37 cellular contexts compared by ENCODE assay signal in genomic region chrX:3145716-3146115, GRCh38.
A peak's percentile ranks its signal among the peaks of the same experiment; 100 is the strongest.
DNase-seq lines count a peak whose midpoint lies in the region; ATAC-seq, FAIRE-seq and TF ChIP-seq lines count a peak whose summit lies in the region.
"Had no signal": no experiment of that assay in that cellular context is flagged by ENCODE, and none has a peak within 500 bp of the region (broad histone marks: within the 10 kb centered on the region; RNA-seq: fewer than 3 reads in every experiment).

No MANE protein-coding gene starts in this region.

- no peaks in the 10 kb centered on the region for H3K27me3 ChIP-seq in mesendoderm (ENCODE audit: insufficient read depth, low read length, poor library complexity)
- no peaks in the 10 kb centered on the region for H3K27me3 ChIP-seq in esophagus muscularis mucosa
- H3K27me3 ChIP-seq: colonic mucosa, MG63 had no signal

- peaks cover 11% of the 10 kb centered on the region for H3K9me3 Mint-ChIP-seq in activated CD4-positive, alpha-beta T cell treated with anti-CD3 and anti-CD28 coated beads, Interleukin-2, amount 10 ng/mL, durations not matched to agents 7 days and 5 days

- ATAC-seq in HG02885 (IDR thresholded peaks at IDR 0.05; ENCODE audit: poor library complexity, unreplicated experiment) (no peak), mucosa of descending colon (no peak)
- ATAC-seq: activated CD8-positive, alpha-beta T cell treated with anti-CD3 and anti-CD28 coated beads, Interleukin-2, amount 10 ng/mL, durations not matched to agents 7 days and 5 days; activated T-helper 17 cell treated with anti-CD3 and anti-CD28 coated beads, Interleukin-2, amount 50 U/mL, for 72 hours; Right ventricle myocardium inferior; SK-N-SH treated with all-trans-retinoic acid at 6 μM for 48 hours had no signal

- H3K9ac ChIP-seq in mesendoderm (ENCODE audit: low read length), result no peak overlapping the region

- no peaks in the 10 kb centered on the region for H3K79me1 ChIP-seq in mesendoderm (ENCODE audit: low read length)

- H3K18ac ChIP-seq in mesendoderm (ENCODE audit: low read length), result no peak overlapping the region

- H3K4ac ChIP-seq in mesendoderm (ENCODE audit: low read depth, low read length), result no peak overlapping the region

- no peak for TF ChIP-seq EP300 in esophagus muscularis mucosa (IDR thresholded peaks at IDR 0.05)

- no peak overlapping the region for H4K5ac ChIP-seq in mesendoderm (ENCODE audit: low read length)

- H3K4me1 ChIP-seq in mesendoderm (ENCODE audit: control insufficient read depth, low read depth, low read length), result no peaks in the 10 kb centered on the region
- no peaks in the 10 kb centered on the region for H3K4me1 ChIP-seq in mucosa of descending colon (ENCODE audit: low read depth)
- no peaks in the 10 kb centered on the region for H3K4me1 ChIP-seq in esophagus muscularis mucosa
- H3K4me1 ChIP-seq: Caco-2, colonic mucosa had no signal

- DNase-seq in ELF-1 (ENCODE audit: low read depth, low spot score), result peak; percentile 59
- DNase-seq in foreskin fibroblast, result peak; percentile 40 to 45
- peak; percentile 12 for DNase-seq in mesendoderm
- no peak for DNase-seq in mucosa of descending colon
- DNase-seq in esophagus muscularis mucosa (ENCODE audit: extremely low spot score), result no peak
- DNase-seq in activated CD4-positive, alpha-beta T cell treated with anti-CD3 and anti-CD28 coated beads, Interleukin-2, amount 10 ng/mL, durations not matched to agents 7 days and 5 days, result no peak
- DNase-seq: 8988T; activated CD4-positive, CD25-positive, alpha-beta regulatory T cell treated with anti-CD3 and anti-CD28 coated beads, Interleukin-2, amount 50 U/mL, for 72 hours; activated CD8-positive, alpha-beta T cell treated with anti-CD3 and anti-CD28 coated beads, Interleukin-2, amount 10 ng/mL, durations not matched to agents 7 days and 5 days; amygdala; Caco-2; colonic mucosa; DMS53; effector CD4-positive, alpha-beta T cell; HFFc6; KG1; MG63; NCI-H1105 treated with DMSO at 0.1 percent for 48 hours; NCI-H2029; NCI-H2227 treated with DMSO at 0.1 percent for 48 hours; NCI-H69; PC-9; small intestine; stimulated activated CD4-positive, alpha-beta T cell treated with anti-CD3 and anti-CD28 coated beads, Interleukin-1b, Interleukin-23, amount 100 ng/mL, for 48 hours; stimulated activated naive CD4-positive, alpha-beta T cell treated with Interleukin-2 at 50 U/mL for 16 hours had no signal

- CTCF ChIA-PET in activated CD4-positive, alpha-beta T cell treated with anti-CD3 and anti-CD28 coated beads, Interleukin-2, amount 10 ng/mL, durations not matched to agents 7 days and 5 days (lab: Charles Lee), result no interaction called here

- no CpG with 5 or more reads among the region's 3 CpGs for WGBS in mesendoderm (ENCODE audit: extremely low coverage, insufficient coverage, low lambda C conversion rate)
- 13% methylated on average over 3 of the region's 3 CpGs for WGBS in esophagus muscularis mucosa

- TF ChIP-seq CTCF in foreskin fibroblast (IDR thresholded peaks at IDR 0.05; ENCODE audit: low read depth, low read length) (no peak), mucosa of descending colon (IDR thresholded peaks at IDR 0.05) (no peak), esophagus muscularis mucosa (IDR thresholded peaks at IDR 0.05) (no peak)

- H4K8ac ChIP-seq in mesendoderm (ENCODE audit: low read depth, low read length), result no peak overlapping the region

- peak; percentile 13 for FAIRE-seq in TTC549 (lab: Jason Lieb, UNC)
- FAIRE-seq: G401.6, HTR-8/SVneo, small intestine had no signal

- no peak overlapping the region for H3K27ac ChIP-seq in mesendoderm (ENCODE audit: low read depth, low read length)
- H3K27ac ChIP-seq in esophagus muscularis mucosa (replicated peaks in 1 of 4), result no peak overlapping the region
- H3K27ac ChIP-seq: C4-2B, colonic mucosa, epithelial cell of prostate, PC-9 had no signal

- no peak overlapping the region for H3K27ac Mint-ChIP-seq in activated CD4-positive, alpha-beta T cell treated with anti-CD3 and anti-CD28 coated beads, Interleukin-2, amount 10 ng/mL, durations not matched to agents 7 days and 5 days
- H3K27ac Mint-ChIP-seq: activated CD8-positive, alpha-beta T cell treated with anti-CD3 and anti-CD28 coated beads, Interleukin-2, amount 10 ng/mL, durations not matched to agents 7 days and 5 days; activated naive CD4-positive, alpha-beta T cell treated with anti-CD3 and anti-CD28 coated beads, Interleukin-2, amount 50 U/mL, for 24 hours; activated T-helper 17 cell treated with anti-CD3 and anti-CD28 coated beads, Interleukin-2, amount 50 U/mL, for 72 hours; HFFc6; T-helper 1 cell treated with Interleukin-12 subunit alpha and Interleukin-12 subunit beta and Interleukin-4 antibody, amounts not matched to agents 30 μg/mL and 1 μg/mL, for 36 hours had no signal

- H3K79me2 ChIP-seq in mesendoderm (ENCODE audit: control insufficient read depth, insufficient read depth, low read length), result no peaks in the 10 kb centered on the region

- no peak overlapping the region for H3K4me2 ChIP-seq in mesendoderm (ENCODE audit: low read length)
- H3K4me2 ChIP-seq: PC-9 had no signal

- H3K36me3 Mint-ChIP-seq in activated CD4-positive, alpha-beta T cell treated with anti-CD3 and anti-CD28 coated beads, Interleukin-2, amount 10 ng/mL, durations not matched to agents 7 days and 5 days (ENCODE audit: low read depth), result peaks cover 8% of the 10 kb centered on the region

- no peak overlapping the region for H3K23ac ChIP-seq in mesendoderm (ENCODE audit: low read length)

- TF ChIP-seq POLR2A in esophagus muscularis mucosa (IDR thresholded peaks at IDR 0.05; ENCODE audit: low read depth), result no peak

- H3K36me3 ChIP-seq in mesendoderm (ENCODE audit: control insufficient read depth, insufficient read depth, low read length) (no peaks in the 10 kb centered on the region), mucosa of descending colon (ENCODE audit: low read depth) (no peaks in the 10 kb centered on the region), esophagus muscularis mucosa (no peaks in the 10 kb centered on the region)
- H3K36me3 ChIP-seq: colonic mucosa, MG63 had no signal

- POLR2A ChIA-PET in activated CD4-positive, alpha-beta T cell treated with anti-CD3 and anti-CD28 coated beads, Interleukin-2, amount 10 ng/mL, durations not matched to agents 7 days and 5 days (lab: Charles Lee), result no interaction called here

- no peak overlapping the region for H2BK120ac ChIP-seq in mesendoderm (ENCODE audit: low read depth, low read length)

- H3K9me3 ChIP-seq in mucosa of descending colon, result no peaks in the 10 kb centered on the region
- no peaks in the 10 kb centered on the region for H3K9me3 ChIP-seq in esophagus muscularis mucosa
- H3K9me3 ChIP-seq: Caco-2, colonic mucosa, MG63 had no signal

- no peak overlapping the region for H3K4me3 Mint-ChIP-seq in activated CD4-positive, alpha-beta T cell treated with anti-CD3 and anti-CD28 coated beads, Interleukin-2, amount 10 ng/mL, durations not matched to agents 7 days and 5 days
- H3K4me3 Mint-ChIP-seq: activated CD8-positive, alpha-beta T cell treated with anti-CD3 and anti-CD28 coated beads, Interleukin-2, amount 10 ng/mL, durations not matched to agents 7 days and 5 days; activated naive CD4-positive, alpha-beta T cell treated with anti-CD3 and anti-CD28 coated beads, Interleukin-2, amount 50 U/mL, for 24 hours; HFFc6; T-helper 1 cell treated with Interleukin-12 subunit alpha and Interleukin-12 subunit beta and Interleukin-4 antibody, amounts not matched to agents 30 μg/mL and 1 μg/mL, for 36 hours had no signal

- intact Hi-C loops in mucosa of descending colon (cut with DNase I, micrococcal nuclease) (no loop called here), esophagus muscularis mucosa (cut with DNase I) (no loop called here)

- no peak overlapping the region for H2BK15ac ChIP-seq in mesendoderm (replicated peaks; ENCODE audit: low read depth)

- H3K4me1 Mint-ChIP-seq in activated CD4-positive, alpha-beta T cell treated with anti-CD3 and anti-CD28 coated beads, Interleukin-2, amount 10 ng/mL, durations not matched to agents 7 days and 5 days, result peaks cover 16% of the 10 kb centered on the region

- no peak overlapping the region for H2AK5ac ChIP-seq in mesendoderm (ENCODE audit: low read length)

- H3K27me3 Mint-ChIP-seq in activated CD4-positive, alpha-beta T cell treated with anti-CD3 and anti-CD28 coated beads, Interleukin-2, amount 10 ng/mL, durations not matched to agents 7 days and 5 days, result no peaks in the 10 kb centered on the region

- no peak overlapping the region for H2BK5ac ChIP-seq in mesendoderm (ENCODE audit: low read length)

- H3K4me3 ChIP-seq in foreskin fibroblast (ENCODE audit: low read depth in 1 of 2, low read length in 2 of 2), result no peak overlapping the region
- no peak overlapping the region for H3K4me3 ChIP-seq in mesendoderm (ENCODE audit: low read length)
- H3K4me3 ChIP-seq in mucosa of descending colon, result no peak overlapping the region
- no peak overlapping the region for H3K4me3 ChIP-seq in esophagus muscularis mucosa
- H3K4me3 ChIP-seq: colonic mucosa, lung, MG63, PC-9 had no signal

- peak overlapping the region; percentile 34 for H3K56ac ChIP-seq in mesendoderm (ENCODE audit: low read length)

Comparison
In these comparisons a context has a peak if more than half of its experiments do, and no peak if none do; other contexts are left out.
1. DNase-seq: peak in ELF-1 (single experiment), foreskin fibroblast (2 of 2) and mesendoderm (single experiment); none in mucosa of descending colon (0 of 3), esophagus muscularis mucosa (single experiment) and activated CD4-positive, alpha-beta T cell treated with anti-CD3 and anti-CD28 coated beads, Interleukin-2, amount 10 ng/mL, durations not matched to agents 7 days and 5 days (single experiment).